14 cellular contexts compared by ENCODE assay signal in the genomic region with DNA sequence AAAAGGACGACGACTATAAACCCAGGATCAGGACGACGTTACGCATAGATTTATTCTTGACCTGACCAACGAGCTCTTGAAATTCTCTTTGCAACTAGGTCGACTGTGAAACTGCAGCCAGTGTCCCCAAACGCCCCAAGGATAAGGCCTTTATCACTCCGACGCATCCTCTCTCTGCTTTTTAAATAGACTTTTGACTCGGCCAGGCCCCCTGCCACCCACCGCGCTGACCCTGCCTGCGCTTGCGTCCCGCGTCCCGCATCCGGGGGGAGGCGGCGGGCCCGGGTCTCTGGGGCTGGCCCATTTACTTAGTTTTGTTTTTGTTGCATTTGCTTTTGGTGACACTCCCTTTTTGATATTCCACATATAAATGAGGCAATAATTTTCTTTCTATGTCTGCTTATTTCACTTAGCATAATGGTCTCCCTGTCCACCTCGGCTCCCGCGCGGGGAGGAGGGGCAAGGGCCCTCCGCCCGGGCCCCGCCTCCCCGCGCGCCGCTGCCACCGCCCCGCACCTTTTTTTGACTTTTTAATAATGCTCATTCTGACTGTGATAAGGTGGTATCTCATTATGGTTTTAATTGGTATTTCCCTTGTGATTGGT. TPM values are rescaled to one million over a fixed set of nuclear protein-coding genes. Genes with fewer than 3 reads are reported as not detected.
DNase-seq lines count a peak whose midpoint lies in the region; ATAC-seq lines count a peak whose summit lies in the region.
"Had no signal": no experiment of that assay in that cellular context is flagged by ENCODE, and none has a peak within 500 bp of the region (broad histone marks: within the 10 kb centered on the region; RNA-seq: fewer than 3 reads in every experiment).

No MANE protein-coding gene starts in this region.

- ATAC-seq in stimulated activated naive CD8-positive, alpha-beta T cell treated with anti-CD3 and anti-CD28 coated beads, Interleukin-15, Interleukin-2, amounts not matched to agents 100 U/mL and 50 U/mL, for 24 hours = no peak
- ATAC-seq in naive thymus-derived CD4-positive, alpha-beta T cell = no peak
- ATAC-seq in HG02798 (IDR thresholded peaks at IDR 0.05; ENCODE audit: poor library complexity, unreplicated experiment) = no peak

- H3K4me3 Mint-ChIP-seq in stimulated activated naive CD8-positive, alpha-beta T cell treated with anti-CD3 and anti-CD28 coated beads, Interleukin-15, Interleukin-2, amounts not matched to agents 100 ng/mL and 50 ng/mL, for 24 hours = peak overlapping the region; percentile 78
- peak overlapping the region; percentile 72 to 94 (median 87) for H3K4me3 Mint-ChIP-seq in naive thymus-derived CD4-positive, alpha-beta T cell

- H3K27me3 Mint-ChIP-seq in stimulated activated naive CD8-positive, alpha-beta T cell treated with anti-CD3 and anti-CD28 coated beads, Interleukin-15, Interleukin-2, amounts not matched to agents 100 ng/mL and 50 ng/mL, for 24 hours = no peaks in the 10 kb centered on the region
- peaks cover 0 to 16% (median 0%) of the 10 kb centered on the region in 5 donors for H3K27me3 Mint-ChIP-seq in naive thymus-derived CD4-positive, alpha-beta T cell

- peaks cover 54% of the 10 kb centered on the region for H3K36me3 Mint-ChIP-seq in stimulated activated naive CD8-positive, alpha-beta T cell treated with anti-CD3 and anti-CD28 coated beads, Interleukin-15, Interleukin-2, amounts not matched to agents 100 ng/mL and 50 ng/mL, for 24 hours (ENCODE audit: low read depth)
- peaks cover 5 to 61% (median 24%) of the 10 kb centered on the region in 5 donors for H3K36me3 Mint-ChIP-seq in naive thymus-derived CD4-positive, alpha-beta T cell

- peaks cover 4 to 8% of the 10 kb centered on the region in 2 donors for H3K9me3 ChIP-seq in duodenal mucosa (ENCODE audit: control insufficient read depth in 1 of 2, low read length in 2 of 2)
- H3K9me3 ChIP-seq in naive thymus-derived CD4-positive, alpha-beta T cell (ENCODE audit: control insufficient read depth in 2 of 3, low read length in 3 of 3) = no peaks in the 10 kb centered on the region

- CTCF ChIA-PET in naive thymus-derived CD4-positive, alpha-beta T cell (lab: Charles Lee) = interaction anchor here (0.7 kb wide), 3 partner anchors 10 to 30 kb away, joined by 4 to 5 read pairs (median 5); no protein-coding TSS in a partner anchor

- H3K9me3 Mint-ChIP-seq in stimulated activated naive CD8-positive, alpha-beta T cell treated with anti-CD3 and anti-CD28 coated beads, Interleukin-15, Interleukin-2, amounts not matched to agents 100 ng/mL and 50 ng/mL, for 24 hours = peaks cover 4% of the 10 kb centered on the region
- H3K9me3 Mint-ChIP-seq in naive thymus-derived CD4-positive, alpha-beta T cell = peaks cover 0 to 20% (median 3%) of the 10 kb centered on the region in 11 donors

- no peak for DNase-seq in stimulated activated naive CD8-positive, alpha-beta T cell treated with anti-CD3 and anti-CD28 coated beads, Interleukin-15, Interleukin-2, amounts not matched to agents 100 U/mL and 50 U/mL, for 24 hours
- no peak for DNase-seq in naive thymus-derived CD4-positive, alpha-beta T cell
- no peak for DNase-seq in NCI-H146 (lab: John Stamatoyannopoulos, UW)
- no peak for DNase-seq in NCI-H2081 treated with DMSO at 0.1 percent for 48 hours (lab: John Stamatoyannopoulos, UW)
- no peak for DNase-seq in SKM-1 (lab: John Stamatoyannopoulos, UW; ENCODE audit: unreplicated experiment)
- DNase-seq: GDM1; NCI-H510A treated with DMSO at 0.1 percent for 48 hours; occipital lobe; SHP77; stimulated activated CD4-positive, alpha-beta T cell treated with anti-CD3 and anti-CD28 coated beads, Interleukin-4, amount 100 ng/mL, for 4 hours had no signal

- H3K27me3 ChIP-seq in duodenal mucosa (ENCODE audit: control insufficient read depth in 1 of 2, insufficient read depth in 2 of 2, low read length in 2 of 2) = no peaks in the 10 kb centered on the region
- H3K27me3 ChIP-seq in naive thymus-derived CD4-positive, alpha-beta T cell (ENCODE audit: control insufficient read depth in 2 of 2, insufficient read depth in 2 of 2, low read length in 2 of 2) = no peaks in the 10 kb centered on the region
- H3K27me3 ChIP-seq: BLaER1 treated with 17β-estradiol and CSF1 and Interleukin-3, amounts not matched to agents 10 nM and 100 nM had no signal

- POLR2A ChIA-PET in naive thymus-derived CD4-positive, alpha-beta T cell (lab: Charles Lee) = interaction anchor here (0.6 to 1.0 kb wide), 3 partner anchors 16 to 192 kb away, joined by 3 to 7 read pairs (median 3); no protein-coding TSS in a partner anchor

- H3K27ac ChIP-seq in duodenal mucosa (ENCODE audit: low read depth, low read length) = no peak overlapping the region
- no peak overlapping the region for H3K27ac ChIP-seq in naive thymus-derived CD4-positive, alpha-beta T cell (ENCODE audit: low read depth, low read length)
- H3K27ac ChIP-seq: BLaER1 treated with 17β-estradiol and CSF1 and Interleukin-3, amounts not matched to agents 10 nM and 100 nM had no signal

- H3K36me3 ChIP-seq in duodenal mucosa (ENCODE audit: control insufficient read depth in 1 of 2, insufficient read depth in 2 of 2, low read length in 2 of 2) = peaks cover 4 to 12% of the 10 kb centered on the region in 2 donors
- peaks cover 0 to 8% (median 0%) of the 10 kb centered on the region in 3 experiments for H3K36me3 ChIP-seq in naive thymus-derived CD4-positive, alpha-beta T cell (ENCODE audit: control insufficient read depth in 2 of 3, insufficient read depth in 3 of 3, low read length in 3 of 3)

- H3K4me1 Mint-ChIP-seq in stimulated activated naive CD8-positive, alpha-beta T cell treated with anti-CD3 and anti-CD28 coated beads, Interleukin-15, Interleukin-2, amounts not matched to agents 100 ng/mL and 50 ng/mL, for 24 hours (ENCODE audit: low read depth) = peaks cover 47% of the 10 kb centered on the region
- peaks cover 13 to 41% (median 25%) of the 10 kb centered on the region in 7 donors for H3K4me1 Mint-ChIP-seq in naive thymus-derived CD4-positive, alpha-beta T cell

- peaks cover 0 to 7% of the 10 kb centered on the region in 2 donors for H3K4me1 ChIP-seq in duodenal mucosa (ENCODE audit: control insufficient read depth in 1 of 2, insufficient read depth in 2 of 2, low read length in 2 of 2)
- H3K4me1 ChIP-seq in naive thymus-derived CD4-positive, alpha-beta T cell (ENCODE audit: control insufficient read depth in 2 of 2, insufficient read depth in 2 of 2, low read length in 2 of 2) = no peaks in the 10 kb centered on the region

- no peak overlapping the region for H3K9ac ChIP-seq in duodenal mucosa (ENCODE audit: low read depth in 1 of 2, low read length in 2 of 2)
- H3K9ac ChIP-seq: BLaER1 treated with 17β-estradiol and CSF1 and Interleukin-3, amounts not matched to agents 10 nM and 100 nM had no signal

- no peak overlapping the region for H3K27ac Mint-ChIP-seq in stimulated activated naive CD8-positive, alpha-beta T cell treated with anti-CD3 and anti-CD28 coated beads, Interleukin-15, Interleukin-2, amounts not matched to agents 100 ng/mL and 50 ng/mL, for 24 hours
- H3K27ac Mint-ChIP-seq in naive thymus-derived CD4-positive, alpha-beta T cell = peak overlapping the region in 7 of 9 donors; percentile 14 to 88 (median 61)

- peak overlapping the region; percentile 59 to 64 for H3K4me3 ChIP-seq in duodenal mucosa (ENCODE audit: low read depth in 1 of 2, low read length in 2 of 2)
- peak overlapping the region; percentile 54 for H3K4me3 ChIP-seq in naive thymus-derived CD4-positive, alpha-beta T cell (ENCODE audit: low read length)

- intact Hi-C loops in naive thymus-derived CD4-positive, alpha-beta T cell (cut with micrococcal nuclease) = loop anchor here (1.0 to 2.0 kb wide), 2 partner anchors 16 to 17 kb away; no protein-coding TSS in a partner anchor

RNA-seq across cellular contexts. Expression of a gene that starts 17.5 kb away (rescaled TPM):
- total RNA-seq in naive thymus-derived CD4-positive, alpha-beta T cell = 10 to 100 TPM; 18.0 to 37.1 (median 23.6) TPM
- 10 to 100 TPM; 12.1 to 13.5 TPM for polyA plus RNA-seq in naive thymus-derived CD4-positive, alpha-beta T cell
